In genomic region chr9:123070210-123070609, GRCh38 we compare ENCODE assay signal across 22 cellular contexts. TPM values are rescaled to one million over a fixed set of nuclear protein-coding genes. Genes with fewer than 3 reads are reported as not detected.
A peak's percentile ranks its signal among the peaks of the same experiment; 100 is the strongest.
DNase-seq lines count a peak whose midpoint lies in the region; ATAC-seq, FAIRE-seq and TF ChIP-seq lines count a peak whose summit lies in the region.
"Had no signal": no experiment of that assay in that cellular context is flagged by ENCODE, and none has a peak within 500 bp of the region (broad histone marks: within the 10 kb centered on the region; RNA-seq: fewer than 3 reads in every experiment).

No MANE protein-coding gene starts in this region.

- FAIRE-seq in GM12891 (lab: Jason Lieb, UNC): peak; percentile 26
- FAIRE-seq: K562, RCC 7860 had no signal

- no peak overlapping the region for H2BK120ac ChIP-seq in mesenchymal stem cell (ENCODE audit: low read depth, low read length)

- intact Hi-C loops in activated CD4-positive, alpha-beta memory T cell treated with anti-CD3 and anti-CD28 coated beads for 36 hours (cut with micrococcal nuclease): no loop called here

- no peaks in the 10 kb centered on the region for H3K27me3 Mint-ChIP-seq in activated CD4-positive, alpha-beta memory T cell treated with anti-CD3 and anti-CD28 coated beads for 36 hours
- H3K27me3 Mint-ChIP-seq in activated CD4-positive, alpha-beta memory T cell treated with anti-CD3 and anti-CD28 coated beads, Interleukin-2, amount 10 ng/mL, durations not matched to agents 7 days and 5 days: no peaks in the 10 kb centered on the region
- no peaks in the 10 kb centered on the region for H3K27me3 Mint-ChIP-seq in activated T-helper 17 cell treated with anti-CD3 and anti-CD28 coated beads, Interleukin-2, amount 50 U/mL, for 72 hours
- H3K27me3 Mint-ChIP-seq: B cell; CD4-positive, CD25-positive, alpha-beta regulatory T cell had no signal

- no peak overlapping the region for H2BK5ac ChIP-seq in mesenchymal stem cell (ENCODE audit: low read depth, low read length, poor library complexity, severe bottlenecking)

- POLR2A ChIA-PET in activated CD4-positive, alpha-beta memory T cell treated with anti-CD3 and anti-CD28 coated beads for 36 hours (lab: Charles Lee): no interaction called here
- POLR2A ChIA-PET in activated CD4-positive, alpha-beta memory T cell treated with anti-CD3 and anti-CD28 coated beads, Interleukin-2, amount 10 ng/mL, durations not matched to agents 7 days and 5 days (lab: Charles Lee): no interaction called here

- H3K14ac ChIP-seq in mesenchymal stem cell (ENCODE audit: low read length in 2 of 2): no peak overlapping the region

- CTCF ChIA-PET in activated CD4-positive, alpha-beta memory T cell treated with anti-CD3 and anti-CD28 coated beads for 36 hours (lab: Charles Lee): interaction anchor here (1.0 kb wide), 1 partner anchor 278 kb away, joined by 3 read pairs; no protein-coding TSS in a partner anchor
- CTCF ChIA-PET in activated CD4-positive, alpha-beta memory T cell treated with anti-CD3 and anti-CD28 coated beads, Interleukin-2, amount 10 ng/mL, durations not matched to agents 7 days and 5 days (lab: Charles Lee): no interaction called here

- peaks cover 15% of the 10 kb centered on the region for H3K4me1 Mint-ChIP-seq in activated CD4-positive, alpha-beta memory T cell treated with anti-CD3 and anti-CD28 coated beads for 36 hours (ENCODE audit: low read depth)
- no peaks in the 10 kb centered on the region for H3K4me1 Mint-ChIP-seq in activated CD4-positive, alpha-beta memory T cell treated with anti-CD3 and anti-CD28 coated beads, Interleukin-2, amount 10 ng/mL, durations not matched to agents 7 days and 5 days
- H3K4me1 Mint-ChIP-seq in activated T-helper 17 cell treated with anti-CD3 and anti-CD28 coated beads, Interleukin-2, amount 50 U/mL, for 72 hours: peaks cover 8% of the 10 kb centered on the region

- H3K4me3 Mint-ChIP-seq in activated CD4-positive, alpha-beta memory T cell treated with anti-CD3 and anti-CD28 coated beads for 36 hours: no peak overlapping the region
- no peak overlapping the region for H3K4me3 Mint-ChIP-seq in activated CD4-positive, alpha-beta memory T cell treated with anti-CD3 and anti-CD28 coated beads, Interleukin-2, amount 10 ng/mL, durations not matched to agents 7 days and 5 days
- no peak overlapping the region for H3K4me3 Mint-ChIP-seq in activated T-helper 17 cell treated with anti-CD3 and anti-CD28 coated beads, Interleukin-2, amount 50 U/mL, for 72 hours
- H3K4me3 Mint-ChIP-seq: B cell; CD4-positive, CD25-positive, alpha-beta regulatory T cell had no signal

- H3K4ac ChIP-seq in mesenchymal stem cell (ENCODE audit: low read depth in 1 of 2, low read length in 2 of 2): no peak overlapping the region

- peak overlapping the region; percentile 27 for H2AK5ac ChIP-seq in mesenchymal stem cell (ENCODE audit: low read length, severe bottlenecking)

- peaks cover 30% of the 10 kb centered on the region for H3K36me3 Mint-ChIP-seq in activated CD4-positive, alpha-beta memory T cell treated with anti-CD3 and anti-CD28 coated beads for 36 hours
- H3K36me3 Mint-ChIP-seq in activated CD4-positive, alpha-beta memory T cell treated with anti-CD3 and anti-CD28 coated beads, Interleukin-2, amount 10 ng/mL, durations not matched to agents 7 days and 5 days (ENCODE audit: low read depth): peaks cover 22% of the 10 kb centered on the region
- H3K36me3 Mint-ChIP-seq in activated T-helper 17 cell treated with anti-CD3 and anti-CD28 coated beads, Interleukin-2, amount 50 U/mL, for 72 hours (ENCODE audit: low read depth): peaks cover 94% of the 10 kb centered on the region

- no peak overlapping the region for H3K4me3 ChIP-seq in mesenchymal stem cell (ENCODE audit: insufficient read depth in 1 of 2, low read depth in 1 of 2, low read length in 2 of 2)
- H3K4me3 ChIP-seq: K562 had no signal

- H3K27me3 ChIP-seq in mesenchymal stem cell (ENCODE audit: control insufficient read depth in 1 of 2, insufficient read depth in 1 of 2, low read length in 2 of 2): no peaks in the 10 kb centered on the region

- H4K91ac ChIP-seq in mesenchymal stem cell (ENCODE audit: low read length): no peak overlapping the region

- no peaks in the 10 kb centered on the region for H3K9me3 ChIP-seq in mesenchymal stem cell (ENCODE audit: control insufficient read depth, low read length)

- no peak overlapping the region for H3K18ac ChIP-seq in mesenchymal stem cell (ENCODE audit: low read depth in 1 of 2, low read length in 2 of 2)

- no peak overlapping the region for H2BK12ac ChIP-seq in mesenchymal stem cell (ENCODE audit: low read length in 2 of 2)

- peaks cover 2 to 65% of the 10 kb centered on the region in 2 experiments for H3K36me3 ChIP-seq in mesenchymal stem cell (ENCODE audit: control insufficient read depth in 1 of 2, insufficient read depth in 2 of 2, low read depth in 1 of 2, low read length in 2 of 2)

- no peak overlapping the region for H2BK15ac ChIP-seq in mesenchymal stem cell (ENCODE audit: low read depth, poor library complexity, severe bottlenecking)

- no peaks in the 10 kb centered on the region for H3K9me3 Mint-ChIP-seq in activated CD4-positive, alpha-beta memory T cell treated with anti-CD3 and anti-CD28 coated beads for 36 hours
- no peaks in the 10 kb centered on the region for H3K9me3 Mint-ChIP-seq in activated CD4-positive, alpha-beta memory T cell treated with anti-CD3 and anti-CD28 coated beads, Interleukin-2, amount 10 ng/mL, durations not matched to agents 7 days and 5 days
- H3K9me3 Mint-ChIP-seq in activated T-helper 17 cell treated with anti-CD3 and anti-CD28 coated beads, Interleukin-2, amount 50 U/mL, for 72 hours: no peaks in the 10 kb centered on the region
- H3K9me3 Mint-ChIP-seq: CD4-positive, CD25-positive, alpha-beta regulatory T cell had no signal

- H2AFZ ChIP-seq in mesenchymal stem cell (ENCODE audit: low read depth, low read length): no peak overlapping the region

- H3K79me1 ChIP-seq in mesenchymal stem cell (replicated peaks; ENCODE audit: low read length, poor library complexity, severe bottlenecking): peaks cover 10% of the 10 kb centered on the region

- no peak overlapping the region for H3K23ac ChIP-seq in mesenchymal stem cell (ENCODE audit: low read length in 2 of 2)

- no peak overlapping the region for H3K27ac ChIP-seq in mesenchymal stem cell (ENCODE audit: low read length, poor library complexity, severe bottlenecking)

- ATAC-seq in activated T-helper 17 cell treated with anti-CD3 and anti-CD28 coated beads, Interleukin-2, amount 50 U/mL, for 72 hours (replicated peaks): peak; percentile 94
- ATAC-seq in HG03342 (IDR thresholded peaks at IDR 0.05; ENCODE audit: unreplicated experiment): no peak
- no peak for ATAC-seq in GM19395 (IDR thresholded peaks at IDR 0.05; ENCODE audit: unreplicated experiment)
- ATAC-seq: K562, Right ventricle myocardium inferior had no signal

- no peak overlapping the region for H3K4me2 ChIP-seq in mesenchymal stem cell (ENCODE audit: low read length, poor library complexity, severe bottlenecking)

- no peak overlapping the region for H4K8ac ChIP-seq in mesenchymal stem cell (ENCODE audit: low read length)

- DNase-seq in activated CD4-positive, alpha-beta memory T cell treated with anti-CD3 and anti-CD28 coated beads for 36 hours: peak; percentile 35
- DNase-seq in activated CD4-positive, alpha-beta memory T cell treated with anti-CD3 and anti-CD28 coated beads, Interleukin-2, amount 10 ng/mL, durations not matched to agents 7 days and 5 days: no peak
- no peak for DNase-seq in GM12891 (ENCODE audit: insufficient read length, low spot score)
- no peak for DNase-seq in mesenchymal stem cell
- DNase-seq in SKM-1 (lab: John Stamatoyannopoulos, UW; ENCODE audit: unreplicated experiment): no peak
- DNase-seq: CD4-positive, CD25-positive, alpha-beta regulatory T cell; COR-L47; DMS 273 treated with DMSO at 0.1 percent for 48 hours; DND-41; GOT3; NCI-H1105 treated with DMSO at 0.1 percent for 48 hours; NCI-H1694 treated with DMSO at 0.1 percent for 48 hours; NK-92 treated with Interleukin-12 subunit alpha and Interleukin-12 subunit beta, amount 100 ng/mL, for 24 hours had no signal

- no peak overlapping the region for H3K27ac Mint-ChIP-seq in activated CD4-positive, alpha-beta memory T cell treated with anti-CD3 and anti-CD28 coated beads for 36 hours
- no peak overlapping the region for H3K27ac Mint-ChIP-seq in activated CD4-positive, alpha-beta memory T cell treated with anti-CD3 and anti-CD28 coated beads, Interleukin-2, amount 10 ng/mL, durations not matched to agents 7 days and 5 days
- H3K27ac Mint-ChIP-seq in activated T-helper 17 cell treated with anti-CD3 and anti-CD28 coated beads, Interleukin-2, amount 50 U/mL, for 72 hours: peak overlapping the region; percentile 36
- H3K27ac Mint-ChIP-seq: B cell had no signal

- peaks cover 1% of the 10 kb centered on the region for H3K4me1 ChIP-seq in mesenchymal stem cell (ENCODE audit: control insufficient read depth, insufficient read depth, low read depth, low read length)

- TF ChIP-seq POLR2A in GM12891 (IDR thresholded peaks at IDR 0.05; ENCODE audit: low read depth, low read length): no peak

- H3K9ac ChIP-seq in mesenchymal stem cell (ENCODE audit: low read length): no peak overlapping the region

TF ChIP-seq in GM12891, 5 proteins besides CTCF, POLR2A, EP300 and RAD21:
- no peak for TF ChIP-seq PAX5 (IDR thresholded peaks at IDR 0.05; ENCODE audit: insufficient read depth, low read length, severe bottlenecking)
- TF ChIP-seq POU2F2 (IDR thresholded peaks at IDR 0.05; ENCODE audit: low read depth, low read length): no peak
- no peak for TF ChIP-seq TAF1 (IDR thresholded peaks at IDR 0.05; ENCODE audit: low read depth, low read length)
- no peak for TF ChIP-seq SPI1 (IDR thresholded peaks at IDR 0.05; ENCODE audit: low read depth, low read length)
- TF ChIP-seq POLR2AphosphoS5 (IDR thresholded peaks at IDR 0.05; ENCODE audit: low read depth, low read length): no peak
TF ChIP-seq in GM12891: peak in this region for 0.

RNA-seq across cellular contexts. Expression of gene GPR21, which starts 36.7 kb away (rescaled TPM):
- total RNA-seq in activated CD4-positive, alpha-beta memory T cell treated with anti-CD3 and anti-CD28 coated beads for 36 hours: under 1 TPM in 1 of 2 experiments, not detected in 1; 0.31 TPM
- total RNA-seq in activated CD4-positive, alpha-beta memory T cell treated with anti-CD3 and anti-CD28 coated beads, Interleukin-2, amount 10 ng/mL, durations not matched to agents 7 days and 5 days: under 1 TPM; 0.58 to 0.88 TPM
- 0.10 TPM for polyA plus RNA-seq in GM12891 (2012; ENCODE audit: low read depth, missing spikeins)
- 1 to 10 TPM in 1 of 2 donors, under 1 TPM in 1; 0.95 to 1.5 TPM for total RNA-seq in activated T-helper 17 cell treated with anti-CD3 and anti-CD28 coated beads, Interleukin-2, amount 50 U/mL, for 72 hours
- not detected for polyA plus RNA-seq in mesenchymal stem cell (2013, experiment 1 of 2)
- not detected for polyA plus RNA-seq in mesenchymal stem cell (2013, experiment 2 of 2)
- total RNA-seq: A172, G401 had no signal
- polyA plus RNA-seq: CD4-positive, CD25-positive, alpha-beta regulatory T cell; K562 had no signal
